Comparison of ENCODE assay signal across 35 cellular contexts in genomic region chr7:140295224-140295623, GRCh38.
"Had no signal": no experiment of that assay in that cellular context is flagged by ENCODE, and none has a peak within 500 bp of the region (broad histone marks: within the 10 kb centered on the region; RNA-seq: fewer than 3 reads in every experiment).

No MANE protein-coding gene starts in this region.

- H3K27me3 ChIP-seq: ascending aorta, cardiac muscle cell had no signal

- H3K27me3 Mint-ChIP-seq: activated B cell treated with CpG ODN at 0.5 μM for 24 hours; activated CD4-positive, alpha-beta memory T cell treated with anti-CD3 and anti-CD28 coated beads for 36 hours; activated CD4-positive, alpha-beta T cell treated with anti-CD3 and anti-CD28 coated beads, Interleukin-2, amount 10 ng/mL, durations not matched to agents 24 days and 14 days; activated CD8-positive, alpha-beta T cell treated with anti-CD3 and anti-CD28 coated beads for 36 hours; activated naive CD4-positive, alpha-beta T cell treated with anti-CD3 and anti-CD28 coated beads, Interleukin-2, amount 10 ng/mL, durations not matched to agents 7 days and 5 days; activated naive CD4-positive, alpha-beta T cell treated with anti-CD3 and anti-CD28 coated beads, Interleukin-2, amount 50 U/mL, for 24 hours; activated naive CD8-positive, alpha-beta T cell; activated naive CD8-positive, alpha-beta T cell treated with anti-CD3 and anti-CD28 coated beads, Interleukin-2, amount 10 ng/mL, durations not matched to agents 7 days and 5 days; activated naive CD8-positive, alpha-beta T cell treated with anti-CD3 and anti-CD28 coated beads, Interleukin-2, amount 50 U/mL, for 24 hours; activated T-helper 17 cell treated with anti-CD3 and anti-CD28 coated beads, Interleukin-2, amount 50 U/mL, for 72 hours; central memory CD8-positive, alpha-beta T cell; T-cell had no signal

- H3K4me1 Mint-ChIP-seq: activated naive CD8-positive, alpha-beta T cell treated with anti-CD3 and anti-CD28 coated beads, Interleukin-2, amount 50 U/mL, for 24 hours; activated T-helper 17 cell treated with anti-CD3 and anti-CD28 coated beads, Interleukin-2, amount 50 U/mL, for 72 hours; brain; central memory CD8-positive, alpha-beta T cell had no signal

- H3K36me3 Mint-ChIP-seq: activated CD4-positive, alpha-beta memory T cell treated with anti-CD3 and anti-CD28 coated beads for 36 hours; activated naive CD4-positive, alpha-beta T cell treated with anti-CD3 and anti-CD28 coated beads, Interleukin-2, amount 10 ng/mL, durations not matched to agents 7 days and 5 days; activated naive CD4-positive, alpha-beta T cell treated with anti-CD3 and anti-CD28 coated beads, Interleukin-2, amount 50 U/mL, for 24 hours; activated naive CD8-positive, alpha-beta T cell; activated naive CD8-positive, alpha-beta T cell treated with anti-CD3 and anti-CD28 coated beads, Interleukin-2, amount 10 ng/mL, durations not matched to agents 7 days and 5 days; T-cell had no signal

- H3K9me3 ChIP-seq: ascending aorta had no signal

- ATAC-seq: activated CD8-positive, alpha-beta T cell treated with anti-CD3 and anti-CD28 coated beads for 36 hours; activated naive CD8-positive, alpha-beta T cell treated with anti-CD3 and anti-CD28 coated beads, Interleukin-2, amount 50 U/mL, for 24 hours; activated T-cell treated with anti-CD3 and anti-CD28 coated beads, Interleukin-2, amount 50 U/mL, for 72 hours; activated T-helper 17 cell treated with anti-CD3 and anti-CD28 coated beads, Interleukin-2, amount 50 U/mL, for 72 hours; T-cell had no signal

- H3K4me3 ChIP-seq: ascending aorta, cardiac muscle cell had no signal

- H3K27ac ChIP-seq: ascending aorta, cardiac muscle cell, VCaP had no signal

- H3K27ac Mint-ChIP-seq: activated B cell treated with CpG ODN at 0.5 μM for 24 hours; activated CD4-positive, alpha-beta memory T cell treated with anti-CD3 and anti-CD28 coated beads for 36 hours; activated CD4-positive, alpha-beta T cell treated with anti-CD3 and anti-CD28 coated beads, Interleukin-2, amount 10 ng/mL, durations not matched to agents 24 days and 14 days; activated CD8-positive, alpha-beta T cell treated with anti-CD3 and anti-CD28 coated beads for 36 hours; activated naive CD4-positive, alpha-beta T cell treated with anti-CD3 and anti-CD28 coated beads, Interleukin-2, amount 10 ng/mL, durations not matched to agents 7 days and 5 days; activated naive CD4-positive, alpha-beta T cell treated with anti-CD3 and anti-CD28 coated beads, Interleukin-2, amount 50 U/mL, for 24 hours; activated naive CD8-positive, alpha-beta T cell; activated naive CD8-positive, alpha-beta T cell treated with anti-CD3 and anti-CD28 coated beads, Interleukin-2, amount 10 ng/mL, durations not matched to agents 7 days and 5 days; activated naive CD8-positive, alpha-beta T cell treated with anti-CD3 and anti-CD28 coated beads, Interleukin-2, amount 50 U/mL, for 24 hours; activated T-cell treated with anti-CD3 and anti-CD28 coated beads, Interleukin-2, amount 50 U/mL, for 72 hours; activated T-helper 1 cell treated with anti-CD3 and anti-CD28 coated beads, Interleukin-12 subunit alpha, Interleukin-12 subunit beta, Interleukin-2, Interleukin-4 antibody, amounts not matched to agents 30 ng/mL and 10 ng/mL and 1 ng/mL, durations not matched to agents 14 hours and 24 hours and 36 hours; activated T-helper 17 cell treated with anti-CD3 and anti-CD28 coated beads, Interleukin-2, amount 50 U/mL, for 72 hours; brain; T-cell; T-helper 2 cell treated with Interferon-gamma antibody and Interleukin-4, amounts not matched to agents 5 μg/mL and 100 μg/mL, for 36 hours had no signal

- DNase-seq: activated B cell treated with CpG ODN at 0.5 μM for 24 hours; activated CD4-positive, alpha-beta memory T cell treated with anti-CD3 and anti-CD28 coated beads for 36 hours; activated CD4-positive, alpha-beta T cell treated with anti-CD3 and anti-CD28 coated beads for 4 hours; activated CD4-positive, alpha-beta T cell treated with anti-CD3 and anti-CD28 coated beads, Interleukin-2, amount 10 ng/mL, durations not matched to agents 24 days and 14 days; activated CD4-positive, alpha-beta T cell treated with anti-CD3 and anti-CD28 coated beads, Interleukin-2, amount 50 U/mL, for 1 hour; activated CD4-positive, alpha-beta T cell treated with anti-CD3 and anti-CD28 coated beads, Interleukin-2, amount 50 U/mL, for 4 hours; activated CD4-positive, CD25-positive, alpha-beta regulatory T cell treated with anti-CD3 and anti-CD28 coated beads, Interleukin-2, amount 50 U/mL, for 72 hours; activated CD8-positive, alpha-beta memory T cell treated with anti-CD3 and anti-CD28 coated beads, Interleukin-2, amount 50 U/mL, for 4 hours; activated CD8-positive, alpha-beta T cell treated with anti-CD3 and anti-CD28 coated beads for 36 hours; activated gamma-delta T cell treated with Interleukin-2 at 50 U/mL for 16 hours; activated naive CD4-positive, alpha-beta T cell; activated naive CD4-positive, alpha-beta T cell treated with anti-CD3 and anti-CD28 coated beads, Interleukin-2, amount 10 ng/mL, durations not matched to agents 7 days and 5 days; activated naive CD8-positive, alpha-beta T cell treated with anti-CD3 and anti-CD28 coated beads, Interleukin-2, amount 10 ng/mL, durations not matched to agents 7 days and 5 days; activated naive CD8-positive, alpha-beta T cell treated with anti-CD3 and anti-CD28 coated beads, Interleukin-2, amount 50 U/mL, for 24 hours; activated T-cell treated with anti-CD3 and anti-CD28 coated beads for 4 hours; activated T-cell treated with anti-CD3 and anti-CD28 coated beads, Interleukin-2, amount 50 U/mL, for 1 hour; activated T-cell treated with anti-CD3 and anti-CD28 coated beads, Interleukin-2, amount 50 U/mL, for 72 hours; amygdala; caudate nucleus; cerebellar nuclear complex; T-cell; T-helper 2 cell; T-helper 9 cell had no signal

- H3K4me1 ChIP-seq: ascending aorta had no signal

- H3K36me3 ChIP-seq: ascending aorta, cardiac muscle cell had no signal

- FAIRE-seq: bronchial epithelial cell, TTC549 had no signal

- H3K4me3 Mint-ChIP-seq: activated B cell treated with CpG ODN at 0.5 μM for 24 hours; activated CD4-positive, alpha-beta memory T cell treated with anti-CD3 and anti-CD28 coated beads for 36 hours; activated CD4-positive, alpha-beta T cell treated with anti-CD3 and anti-CD28 coated beads, Interleukin-2, amount 10 ng/mL, durations not matched to agents 24 days and 14 days; activated CD8-positive, alpha-beta T cell treated with anti-CD3 and anti-CD28 coated beads for 36 hours; activated naive CD4-positive, alpha-beta T cell treated with anti-CD3 and anti-CD28 coated beads, Interleukin-2, amount 10 ng/mL, durations not matched to agents 7 days and 5 days; activated naive CD4-positive, alpha-beta T cell treated with anti-CD3 and anti-CD28 coated beads, Interleukin-2, amount 50 U/mL, for 24 hours; activated naive CD8-positive, alpha-beta T cell; activated naive CD8-positive, alpha-beta T cell treated with anti-CD3 and anti-CD28 coated beads, Interleukin-2, amount 10 ng/mL, durations not matched to agents 7 days and 5 days; activated naive CD8-positive, alpha-beta T cell treated with anti-CD3 and anti-CD28 coated beads, Interleukin-2, amount 50 U/mL, for 24 hours; activated T-cell treated with anti-CD3 and anti-CD28 coated beads, Interleukin-2, amount 50 U/mL, for 72 hours; activated T-helper 1 cell treated with anti-CD3 and anti-CD28 coated beads, Interleukin-12 subunit alpha, Interleukin-12 subunit beta, Interleukin-2, Interleukin-4 antibody, amounts not matched to agents 30 ng/mL and 10 ng/mL and 1 ng/mL, durations not matched to agents 14 hours and 24 hours and 36 hours; activated T-helper 17 cell treated with anti-CD3 and anti-CD28 coated beads, Interleukin-2, amount 50 U/mL, for 72 hours; brain; central memory CD8-positive, alpha-beta T cell; T-cell; T-helper 2 cell treated with Interferon-gamma antibody and Interleukin-4, amounts not matched to agents 5 μg/mL and 100 μg/mL, for 36 hours had no signal
